26 cellular contexts compared by ENCODE assay signal in the genomic region with DNA sequence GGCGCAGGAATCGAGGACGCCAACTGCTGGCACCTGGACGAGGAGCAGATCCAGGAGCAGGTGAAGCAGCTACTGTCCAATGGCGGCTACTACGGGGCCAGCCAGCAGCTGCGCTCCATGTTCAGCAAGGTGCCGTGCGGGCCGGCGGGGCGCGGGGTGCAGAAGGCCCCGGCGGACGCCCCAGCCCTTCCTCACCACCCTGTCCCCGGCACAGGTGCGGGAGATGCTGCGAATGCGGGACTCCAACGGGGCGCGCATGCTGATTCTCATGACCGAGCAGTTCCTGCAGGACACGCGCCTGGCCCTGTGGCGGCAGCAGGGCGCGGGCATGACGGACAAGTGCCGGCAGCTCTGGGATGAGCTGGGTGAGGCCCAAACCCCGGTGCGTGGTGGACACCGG.
"Had no signal": no experiment of that assay in that cellular context is flagged by ENCODE, and none has a peak within 500 bp of the region (broad histone marks: within the 10 kb centered on the region; RNA-seq: fewer than 3 reads in every experiment).

No MANE protein-coding gene starts in this region.

- ATAC-seq: natural killer cell; right cardiac atrium; sciatic nerve; stimulated activated naive CD8-positive, alpha-beta T cell treated with anti-CD3 and anti-CD28 coated beads, Interleukin-15, amount 100 ng/mL, for 72 hours had no signal

- DNase-seq: islet precursor cell; left ventricle myocardium inferior; mesendoderm; naive B cell; natural killer cell; nephron progenitor cell; occipital lobe; ovary; right cardiac atrium; stimulated activated CD4-positive, alpha-beta T cell treated with anti-CD3 and anti-CD28 coated beads, Interleukin-12 subunit alpha, Interleukin-12 subunit beta, amount 100 ng/mL, for 4 hours; stimulated activated CD4-positive, alpha-beta T cell treated with anti-CD3 and anti-CD28 coated beads, Interleukin-15, amount 100 ng/mL, for 24 hours; stimulated activated CD4-positive, alpha-beta T cell treated with anti-CD3 and anti-CD28 coated beads, Interleukin-2, amount 100 ng/mL, for 24 hours; stimulated activated CD4-positive, alpha-beta T cell treated with anti-CD3 and anti-CD28 coated beads, Interleukin-4, amount 100 ng/mL, for 1 hour; stimulated activated naive CD4-positive, alpha-beta T cell treated with Interleukin-2 at 50 U/mL for 16 hours; stimulated activated naive CD8-positive, alpha-beta T cell treated with anti-CD3 and anti-CD28 coated beads, Interleukin-15, amount 100 ng/mL, for 72 hours; substantia nigra had no signal

- H3K27me3 Mint-ChIP-seq: naive B cell; progenitor cell of endocrine pancreas; stimulated activated naive CD8-positive, alpha-beta T cell treated with anti-CD3 and anti-CD28 coated beads, Interleukin-15, amount 100 ng/mL, for 72 hours; type B pancreatic cell had no signal

- H3K36me3 ChIP-seq: neural progenitor cell, ovary had no signal

- H3K9ac ChIP-seq: neural progenitor cell had no signal

- H3K4me1 Mint-ChIP-seq: mesothelial cell of epicardium; natural killer cell; nephron progenitor cell; neural progenitor cell; stimulated activated naive CD8-positive, alpha-beta T cell treated with anti-CD3 and anti-CD28 coated beads, Interleukin-15, amount 100 ng/mL, for 72 hours had no signal

- H3K9me3 ChIP-seq: left ventricle myocardium inferior, neutrophil, ovary, tibial nerve had no signal

- H3K4me3 Mint-ChIP-seq: mesothelial cell of epicardium; naive B cell; natural killer cell; nephron progenitor cell; neural progenitor cell; stimulated activated naive CD8-positive, alpha-beta T cell treated with anti-CD3 and anti-CD28 coated beads, Interleukin-15, amount 100 ng/mL, for 72 hours; type B pancreatic cell had no signal

- H3K27ac Mint-ChIP-seq: mesothelial cell of epicardium; naive B cell; natural killer cell; progenitor cell of endocrine pancreas; stimulated activated naive CD8-positive, alpha-beta T cell treated with anti-CD3 and anti-CD28 coated beads, Interleukin-15, amount 100 ng/mL, for 72 hours; type B pancreatic cell had no signal

- H3K4me3 ChIP-seq: hepatocyte, left ventricle myocardium inferior, lung, neural progenitor cell, ovary, skin epidermis, tibial nerve had no signal

- H3K27me3 ChIP-seq: hepatocyte, neural progenitor cell, neutrophil, ovary, tibial nerve had no signal

- H3K9me3 Mint-ChIP-seq: mesothelial cell of epicardium; natural killer cell; nephron progenitor cell; neural progenitor cell; stimulated activated naive CD8-positive, alpha-beta T cell treated with anti-CD3 and anti-CD28 coated beads, Interleukin-15, amount 100 ng/mL, for 72 hours; type B pancreatic cell had no signal

- H3K36me3 Mint-ChIP-seq: natural killer cell had no signal

- H3K4me1 ChIP-seq: left ventricle myocardium inferior, neural progenitor cell, tibial nerve had no signal

- H3K27ac ChIP-seq: hepatocyte, left ventricle myocardium inferior, neural progenitor cell, ovary, skin epidermis, tibial nerve had no signal
